Comparison of ENCODE assay signal across 18 cellular contexts in the genomic region with DNA sequence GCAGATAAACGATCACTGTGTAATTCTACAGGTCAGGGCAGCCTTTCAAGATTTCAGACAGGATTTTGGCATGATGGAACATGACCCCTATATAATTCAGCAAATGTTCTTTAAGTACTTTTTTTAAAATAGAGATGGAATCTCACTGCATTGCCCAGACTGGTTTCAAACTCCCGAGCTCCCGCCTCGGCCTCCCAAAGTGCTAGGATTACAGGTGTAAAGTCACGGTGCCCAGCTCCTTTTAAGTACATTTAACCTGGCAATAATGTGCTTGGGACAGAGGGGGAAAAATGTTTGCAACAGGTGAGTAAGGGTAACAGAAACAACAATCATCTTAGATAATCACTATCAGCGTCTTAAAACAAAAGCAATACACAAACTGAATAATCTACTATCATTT.
DNase-seq lines count a peak whose midpoint lies in the region; ATAC-seq and TF ChIP-seq lines count a peak whose summit lies in the region.
"Had no signal": no experiment of that assay in that cellular context is flagged by ENCODE, and none has a peak within 500 bp of the region (broad histone marks: within the 10 kb centered on the region; RNA-seq: fewer than 3 reads in every experiment).

No MANE protein-coding gene starts in this region.

- DNase-seq in GM23338 (ENCODE audit: low spot score) (no peak), HEK293T (ENCODE audit: extremely low spot score) (no peak), esophagus muscularis mucosa (ENCODE audit: extremely low spot score) (peak; percentile 64), osteocyte (ENCODE audit: extremely low spot score, unreplicated experiment) (peak; percentile 64), 8988T (no peak)
- no peak for DNase-seq in stimulated activated CD4-positive, alpha-beta T cell treated with anti-CD3 and anti-CD28 coated beads, Interleukin-4, amount 100 ng/mL, for 4 hours
- DNase-seq: AML-193; Caco-2; Calu3; CD4-positive, alpha-beta T cell; CD8-positive, alpha-beta T cell; DMS79 treated with DMSO at 0.1 percent for 48 hours; GF-D8 had no signal

- peaks cover 2% of the 10 kb centered on the region for H3K4me1 ChIP-seq in GM23338 (ENCODE audit: insufficient read depth)
- peaks cover 0 to 7% (median 3%) of the 10 kb centered on the region in 4 donors for H3K4me1 ChIP-seq in esophagus muscularis mucosa
- H3K4me1 ChIP-seq: A549, Caco-2 had no signal

- H3K27ac ChIP-seq in GM23338 (ENCODE audit: low read depth) (0 out of 2 replicates have a peak overlapping the region, but pooled peaks have one; percentile 12), esophagus muscularis mucosa (replicated peaks in 1 of 4) (no peak overlapping the region)
- H3K27ac ChIP-seq: A549; BLaER1 treated with 17β-estradiol and CSF1 and Interleukin-3, amounts not matched to agents 10 nM and 100 nM; C4-2B had no signal

- TF ChIP-seq CTCF in GM23338 (conservative IDR thresholded peaks at IDR 0.05; ENCODE audit: low read depth in 2 of 2) (no peak), esophagus muscularis mucosa (IDR thresholded peaks at IDR 0.05) (no peak), osteocyte (IDR thresholded peaks at IDR 0.05) (no peak)

- intact Hi-C loops in esophagus muscularis mucosa (cut with DNase I), result no loop called here

- H3K4me3 Mint-ChIP-seq in GM23338, result no peak overlapping the region
- no peak overlapping the region for H3K4me3 Mint-ChIP-seq in osteocyte (ENCODE audit: unreplicated experiment)
- H3K4me3 Mint-ChIP-seq: B cell; CD4-positive, alpha-beta T cell; CD8-positive, alpha-beta T cell had no signal

- H3F3A ChIP-seq in GM23338 (replicated peaks; ENCODE audit: low read depth), result no peaks in the 10 kb centered on the region

- H3K27ac Mint-ChIP-seq in GM23338, result no peak overlapping the region
- no peak overlapping the region for H3K27ac Mint-ChIP-seq in osteocyte (ENCODE audit: unreplicated experiment)
- H3K27ac Mint-ChIP-seq: B cell; CD4-positive, alpha-beta T cell; CD8-positive, alpha-beta T cell had no signal

- POLR2A ChIA-PET in HEK293T (lab: Yijun Ruan, JAX), result no interaction called here

- ATAC-seq in GM23338, result no peak
- ATAC-seq in HG02981 (IDR thresholded peaks at IDR 0.05; ENCODE audit: unreplicated experiment), result no peak
- ATAC-seq: A549; CD8-positive, alpha-beta T cell had no signal

- no peaks in the 10 kb centered on the region for H4K20me1 ChIP-seq in GM23338 (replicated peaks; ENCODE audit: insufficient read depth)
- H4K20me1 ChIP-seq: BLaER1 treated with 17β-estradiol and CSF1 and Interleukin-3, amounts not matched to agents 10 nM and 100 nM had no signal

- no peak for TF ChIP-seq POLR2A in esophagus muscularis mucosa (IDR thresholded peaks at IDR 0.05; ENCODE audit: low read depth)

- H3K27me3 ChIP-seq in GM23338 (ENCODE audit: insufficient read depth) (no peaks in the 10 kb centered on the region), esophagus muscularis mucosa (no peaks in the 10 kb centered on the region)
- H3K27me3 ChIP-seq: BLaER1 treated with 17β-estradiol and CSF1 and Interleukin-3, amounts not matched to agents 10 nM and 100 nM had no signal

- no peaks in the 10 kb centered on the region for H3K9me2 ChIP-seq in GM23338 (ENCODE audit: insufficient read depth)

- 0 out of 2 replicates have a peak overlapping the region, but pooled peaks have one; percentile 14 for H2AFZ ChIP-seq in GM23338

- H3K9me3 Mint-ChIP-seq in GM23338 (no peaks in the 10 kb centered on the region), osteocyte (ENCODE audit: unreplicated experiment) (no peaks in the 10 kb centered on the region)
- H3K9me3 Mint-ChIP-seq: CD4-positive, alpha-beta T cell; CD8-positive, alpha-beta T cell had no signal

- TF ChIP-seq EP300 in esophagus muscularis mucosa (IDR thresholded peaks at IDR 0.05), result no peak

- peaks cover 11% of the 10 kb centered on the region; the same call in 2 of the 3 replicates for H3K4me1 Mint-ChIP-seq in GM23338
- H3K4me1 Mint-ChIP-seq in osteocyte (ENCODE audit: unreplicated experiment), result no peaks in the 10 kb centered on the region
- H3K4me1 Mint-ChIP-seq: B cell had no signal

- no peaks in the 10 kb centered on the region for H3K79me2 ChIP-seq in GM23338 (replicated peaks; ENCODE audit: insufficient read depth)

- H3K27me3 Mint-ChIP-seq in GM23338 (ENCODE audit: insufficient read depth, low read depth, poor library complexity) (peaks cover 5% of the 10 kb centered on the region), osteocyte (ENCODE audit: unreplicated experiment) (peaks cover 29% of the 10 kb centered on the region)

- H3K4me2 ChIP-seq in GM23338, result no peak overlapping the region
- H3K4me2 ChIP-seq: A549; BLaER1 treated with 17β-estradiol and CSF1 and Interleukin-3, amounts not matched to agents 10 nM and 100 nM had no signal

- no peaks in the 10 kb centered on the region for H3K36me3 Mint-ChIP-seq in GM23338 (ENCODE audit: low read depth)
- no peaks in the 10 kb centered on the region for H3K36me3 Mint-ChIP-seq in osteocyte (ENCODE audit: unreplicated experiment)
- H3K36me3 Mint-ChIP-seq: CD8-positive, alpha-beta T cell had no signal

- H3K4me3 ChIP-seq in GM23338 (no peak overlapping the region), esophagus muscularis mucosa (no peak overlapping the region)
- H3K4me3 ChIP-seq: A549; BLaER1 treated with 17β-estradiol and CSF1 and Interleukin-3, amounts not matched to agents 10 nM and 100 nM had no signal

- H3K36me3 ChIP-seq in GM23338 (ENCODE audit: insufficient read depth) (no peaks in the 10 kb centered on the region), esophagus muscularis mucosa (no peaks in the 10 kb centered on the region)
- H3K36me3 ChIP-seq: BLaER1 treated with 17β-estradiol and CSF1 and Interleukin-3, amounts not matched to agents 10 nM and 100 nM had no signal

- CTCF ChIA-PET in HEK293T (lab: Yijun Ruan, JAX), result no interaction called here

- WGBS in esophagus muscularis mucosa, result 88% methylated on average over 6 of the region's 6 CpGs

- H3K9me3 ChIP-seq in esophagus muscularis mucosa, result no peaks in the 10 kb centered on the region
- H3K9me3 ChIP-seq: A549; BLaER1 treated with 17β-estradiol and CSF1 and Interleukin-3, amounts not matched to agents 10 nM and 100 nM; Caco-2 had no signal

TF ChIP-seq in GM23338, 12 proteins besides CTCF, POLR2A, EP300 and RAD21 (continues in another document):
- TF ChIP-seq, protein P1, sequence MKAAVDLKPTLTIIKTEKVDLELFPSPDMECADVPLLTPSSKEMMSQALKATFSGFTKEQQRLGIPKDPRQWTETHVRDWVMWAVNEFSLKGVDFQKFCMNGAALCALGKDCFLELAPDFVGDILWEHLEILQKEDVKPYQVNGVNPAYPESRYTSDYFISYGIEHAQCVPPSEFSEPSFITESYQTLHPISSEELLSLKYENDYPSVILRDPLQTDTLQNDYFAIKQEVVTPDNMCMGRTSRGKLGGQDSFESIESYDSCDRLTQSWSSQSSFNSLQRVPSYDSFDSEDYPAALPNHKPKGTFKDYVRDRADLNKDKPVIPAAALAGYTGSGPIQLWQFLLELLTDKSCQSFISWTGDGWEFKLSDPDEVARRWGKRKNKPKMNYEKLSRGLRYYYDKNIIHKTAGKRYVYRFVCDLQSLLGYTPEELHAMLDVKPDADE (IDR thresholded peaks at IDR 0.05), result no peak

TF ChIP-seq in HEK293T, 16 proteins besides CTCF, POLR2A, EP300 and RAD21:
- TF ChIP-seq HDGF (IDR thresholded peaks at IDR 0.05; ENCODE audit: borderline replicate concordance) (no peak), ELF4 (IDR thresholded peaks at IDR 0.05) (no peak), ZNF384 (IDR thresholded peaks at IDR 0.05) (no peak)
- TF ChIP-seq, protein P2, sequence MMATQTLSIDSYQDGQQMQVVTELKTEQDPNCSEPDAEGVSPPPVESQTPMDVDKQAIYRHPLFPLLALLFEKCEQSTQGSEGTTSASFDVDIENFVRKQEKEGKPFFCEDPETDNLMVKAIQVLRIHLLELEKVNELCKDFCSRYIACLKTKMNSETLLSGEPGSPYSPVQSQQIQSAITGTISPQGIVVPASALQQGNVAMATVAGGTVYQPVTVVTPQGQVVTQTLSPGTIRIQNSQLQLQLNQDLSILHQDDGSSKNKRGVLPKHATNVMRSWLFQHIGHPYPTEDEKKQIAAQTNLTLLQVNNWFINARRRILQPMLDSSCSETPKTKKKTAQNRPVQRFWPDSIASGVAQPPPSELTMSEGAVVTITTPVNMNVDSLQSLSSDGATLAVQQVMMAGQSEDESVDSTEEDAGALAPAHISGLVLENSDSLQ (IDR thresholded peaks at IDR 0.05), result peak; percentile 45
TF ChIP-seq in HEK293T: peak in this region for 1.

Comparison
In these comparisons a context has a peak if more than half of its experiments do, and no peak if none do; other contexts are left out.
1. DNase-seq: peak in esophagus muscularis mucosa (single experiment) and osteocyte (single experiment); none in GM23338 (single experiment), HEK293T (single experiment), stimulated activated CD4-positive, alpha-beta T cell treated with anti-CD3 and anti-CD28 coated beads, Interleukin-4, amount 100 ng/mL, for 4 hours (0 of 2) and 8988T (single experiment).